In the genomic region with DNA sequence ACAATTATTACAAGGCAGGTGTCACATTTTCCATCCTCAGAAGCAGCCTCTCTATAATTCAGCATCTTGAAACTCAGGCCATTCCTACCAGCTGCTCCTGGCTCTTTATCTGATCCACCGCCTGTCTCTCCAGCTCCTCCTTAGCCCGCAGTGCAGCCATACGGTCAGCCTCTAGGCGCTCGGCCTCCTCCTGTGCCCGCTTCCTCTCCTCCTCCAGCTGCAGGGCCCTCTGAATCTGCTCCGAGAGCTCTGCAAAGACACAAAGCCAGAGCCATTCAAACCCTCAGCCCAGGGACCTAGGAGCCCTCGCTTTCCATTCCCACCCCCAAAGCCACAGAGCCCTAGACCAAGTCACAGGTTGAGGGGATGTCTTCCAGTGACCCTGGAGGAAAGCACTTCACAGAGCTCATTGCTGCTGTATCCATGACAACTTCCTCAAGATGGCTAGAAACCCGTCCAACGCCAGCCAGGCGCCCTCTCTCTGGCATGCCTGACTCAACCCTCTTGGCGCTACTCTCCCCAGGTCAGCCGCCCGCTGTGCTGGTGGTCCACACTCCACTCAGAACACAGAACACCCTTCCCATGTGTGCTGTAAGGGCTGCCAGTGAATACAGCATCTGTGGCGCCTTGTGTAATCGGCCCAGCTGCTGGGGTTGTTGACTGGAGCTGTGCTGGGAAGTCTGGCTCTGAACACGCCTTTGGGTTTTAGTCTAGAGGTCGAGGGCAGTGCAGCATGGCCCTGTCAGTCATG, we compare ENCODE assay signal across 1 cellular context.
TF ChIP-seq lines count a peak whose summit lies in the region.

No MANE protein-coding gene starts in this region.

TF ChIP-seq in K562, 482 proteins besides CTCF, POLR2A, EP300 and RAD21:
- peak; percentile 13 for TF ChIP-seq POLR2B (IDR thresholded peaks at IDR 0.05; ENCODE audit: low read depth, partially characterized antibody)
- TF ChIP-seq POLR2G (IDR thresholded peaks at IDR 0.05; ENCODE audit: low read depth, low read length) = peak; percentile 51
- TF ChIP-seq, protein P1, sequence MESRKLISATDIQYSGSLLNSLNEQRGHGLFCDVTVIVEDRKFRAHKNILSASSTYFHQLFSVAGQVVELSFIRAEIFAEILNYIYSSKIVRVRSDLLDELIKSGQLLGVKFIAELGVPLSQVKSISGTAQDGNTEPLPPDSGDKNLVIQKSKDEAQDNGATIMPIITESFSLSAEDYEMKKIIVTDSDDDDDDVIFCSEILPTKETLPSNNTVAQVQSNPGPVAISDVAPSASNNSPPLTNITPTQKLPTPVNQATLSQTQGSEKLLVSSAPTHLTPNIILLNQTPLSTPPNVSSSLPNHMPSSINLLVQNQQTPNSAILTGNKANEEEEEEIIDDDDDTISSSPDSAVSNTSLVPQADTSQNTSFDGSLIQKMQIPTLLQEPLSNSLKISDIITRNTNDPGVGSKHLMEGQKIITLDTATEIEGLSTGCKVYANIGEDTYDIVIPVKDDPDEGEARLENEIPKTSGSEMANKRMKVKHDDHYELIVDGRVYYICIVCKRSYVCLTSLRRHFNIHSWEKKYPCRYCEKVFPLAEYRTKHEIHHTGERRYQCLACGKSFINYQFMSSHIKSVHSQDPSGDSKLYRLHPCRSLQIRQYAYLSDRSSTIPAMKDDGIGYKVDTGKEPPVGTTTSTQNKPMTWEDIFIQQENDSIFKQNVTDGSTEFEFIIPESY (CRISPR knock-in tag; IDR thresholded peaks at IDR 0.05) = 0 out of 2 replicates have a peak, but pooled peaks have one; percentile 37
- no peak for TF ChIP-seq MCM5 (IDR thresholded peaks at IDR 0.05; ENCODE audit: low read depth)
TF ChIP-seq in K562: peak in this region for 3.
